1 cellular context compared by ENCODE assay signal in genomic region chr1:50424940-50425375, GRCh38.
TF ChIP-seq lines count a peak whose summit lies in the region.

No MANE protein-coding gene starts in this region.

TF ChIP-seq in K562, 482 proteins besides CTCF, POLR2A, EP300 and RAD21 (continued from another document):
- TF ChIP-seq, protein P1, sequence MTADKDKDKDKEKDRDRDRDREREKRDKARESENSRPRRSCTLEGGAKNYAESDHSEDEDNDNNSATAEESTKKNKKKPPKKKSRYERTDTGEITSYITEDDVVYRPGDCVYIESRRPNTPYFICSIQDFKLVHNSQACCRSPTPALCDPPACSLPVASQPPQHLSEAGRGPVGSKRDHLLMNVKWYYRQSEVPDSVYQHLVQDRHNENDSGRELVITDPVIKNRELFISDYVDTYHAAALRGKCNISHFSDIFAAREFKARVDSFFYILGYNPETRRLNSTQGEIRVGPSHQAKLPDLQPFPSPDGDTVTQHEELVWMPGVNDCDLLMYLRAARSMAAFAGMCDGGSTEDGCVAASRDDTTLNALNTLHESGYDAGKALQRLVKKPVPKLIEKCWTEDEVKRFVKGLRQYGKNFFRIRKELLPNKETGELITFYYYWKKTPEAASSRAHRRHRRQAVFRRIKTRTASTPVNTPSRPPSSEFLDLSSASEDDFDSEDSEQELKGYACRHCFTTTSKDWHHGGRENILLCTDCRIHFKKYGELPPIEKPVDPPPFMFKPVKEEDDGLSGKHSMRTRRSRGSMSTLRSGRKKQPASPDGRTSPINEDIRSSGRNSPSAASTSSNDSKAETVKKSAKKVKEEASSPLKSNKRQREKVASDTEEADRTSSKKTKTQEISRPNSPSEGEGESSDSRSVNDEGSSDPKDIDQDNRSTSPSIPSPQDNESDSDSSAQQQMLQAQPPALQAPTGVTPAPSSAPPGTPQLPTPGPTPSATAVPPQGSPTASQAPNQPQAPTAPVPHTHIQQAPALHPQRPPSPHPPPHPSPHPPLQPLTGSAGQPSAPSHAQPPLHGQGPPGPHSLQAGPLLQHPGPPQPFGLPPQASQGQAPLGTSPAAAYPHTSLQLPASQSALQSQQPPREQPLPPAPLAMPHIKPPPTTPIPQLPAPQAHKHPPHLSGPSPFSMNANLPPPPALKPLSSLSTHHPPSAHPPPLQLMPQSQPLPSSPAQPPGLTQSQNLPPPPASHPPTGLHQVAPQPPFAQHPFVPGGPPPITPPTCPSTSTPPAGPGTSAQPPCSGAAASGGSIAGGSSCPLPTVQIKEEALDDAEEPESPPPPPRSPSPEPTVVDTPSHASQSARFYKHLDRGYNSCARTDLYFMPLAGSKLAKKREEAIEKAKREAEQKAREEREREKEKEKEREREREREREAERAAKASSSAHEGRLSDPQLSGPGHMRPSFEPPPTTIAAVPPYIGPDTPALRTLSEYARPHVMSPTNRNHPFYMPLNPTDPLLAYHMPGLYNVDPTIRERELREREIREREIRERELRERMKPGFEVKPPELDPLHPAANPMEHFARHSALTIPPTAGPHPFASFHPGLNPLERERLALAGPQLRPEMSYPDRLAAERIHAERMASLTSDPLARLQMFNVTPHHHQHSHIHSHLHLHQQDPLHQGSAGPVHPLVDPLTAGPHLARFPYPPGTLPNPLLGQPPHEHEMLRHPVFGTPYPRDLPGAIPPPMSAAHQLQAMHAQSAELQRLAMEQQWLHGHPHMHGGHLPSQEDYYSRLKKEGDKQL (CRISPR knock-in tag; IDR thresholded peaks at IDR 0.05; ENCODE audit: borderline replicate concordance) = no peak
- no peak for TF ChIP-seq HMGXB4 (CRISPR knock-in tag; IDR thresholded peaks at IDR 0.05)
